Comparison of ENCODE assay signal across 8 cellular contexts in the genomic region with DNA sequence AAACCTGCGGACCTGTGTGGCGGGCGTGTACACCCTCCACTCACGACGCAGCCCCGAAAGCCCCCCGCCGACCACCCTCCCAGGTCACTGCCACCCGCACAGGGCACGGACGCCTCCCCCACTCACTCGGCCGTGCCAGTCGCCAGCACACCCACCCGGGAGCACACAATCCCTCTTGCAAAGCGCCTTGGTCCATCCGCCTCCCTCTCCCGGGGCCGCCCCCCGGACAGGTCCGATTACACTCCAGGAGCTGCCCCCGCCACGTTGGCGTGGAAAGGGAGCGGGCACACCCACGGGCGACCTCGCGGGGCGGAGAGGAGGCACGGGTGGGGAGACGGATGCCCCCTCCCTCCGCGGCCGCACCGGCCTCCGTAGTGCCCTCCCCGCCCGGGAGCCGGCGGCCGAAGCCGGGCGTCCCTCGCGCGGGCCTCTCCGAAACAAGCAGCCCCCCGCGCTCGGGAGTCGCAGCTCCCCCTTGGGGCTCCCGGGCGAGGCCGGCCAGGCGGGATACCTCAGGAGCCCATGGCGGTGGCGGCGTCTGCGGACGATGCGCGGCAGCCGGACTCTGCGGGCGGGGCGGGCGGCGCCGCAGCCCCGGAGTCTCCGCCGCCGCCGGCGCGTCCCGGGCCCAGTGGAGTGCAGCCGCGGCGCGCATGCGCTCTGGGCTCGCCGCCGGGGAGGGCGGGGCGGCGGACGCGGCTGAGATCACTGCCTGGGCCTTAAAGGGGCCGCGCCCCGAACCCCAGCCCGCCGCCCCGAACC. TPM values are rescaled to one million over a fixed set of nuclear protein-coding genes. Genes with fewer than 3 reads are reported as not detected.
DNase-seq lines count a peak whose midpoint lies in the region; ATAC-seq and TF ChIP-seq lines count a peak whose summit lies in the region.

TSS of gene TMEM184B (minus strand) at position 638 of the 762 bp plus-strand sequence. CDS start 25,049 bp downstream, outside the sequence.

- peak within 1 kb of the TSS; percentile 96 to 99 (median 96) for H3K27ac Mint-ChIP-seq in nephron

- no peaks in the 10 kb centered on the region for H3K36me3 Mint-ChIP-seq in nephron (ENCODE audit: low read depth)

- no peaks in the 10 kb centered on the region for H3K36me3 ChIP-seq in A673 (ENCODE audit: insufficient read depth, low read length, poor library complexity, severe bottlenecking)

- no peaks in the 10 kb centered on the region for H3K9me3 ChIP-seq in A673 (ENCODE audit: low read depth, low read length, poor library complexity, severe bottlenecking)

- H3K4me3 Mint-ChIP-seq in nephron = peak within 1 kb of the TSS; percentile 93 to 97 (median 93)

- CTCF ChIA-PET in A673 (lab: Charles Lee) = no interaction called here

- H3K4me1 ChIP-seq in A673 (ENCODE audit: insufficient read depth, low read length, poor library complexity, severe bottlenecking) = peaks cover 8% of the 10 kb centered on the region

- POLR2A ChIA-PET in A673 (lab: Charles Lee; ENCODE audit: low non-redundant PET) = interaction anchor here (0.5 kb wide), 1 partner anchor 14 kb away, joined by 6 read pairs; no protein-coding TSS in a partner anchor

- H3K9me3 Mint-ChIP-seq in nephron = no peaks in the 10 kb centered on the region

- peak; percentile 81 for DNase-seq in A673 (ENCODE audit: low spot score)
- DNase-seq in RPMI7951 (ENCODE audit: low read depth) = peak; percentile 66
- peak; percentile 75 for DNase-seq in activated T-helper 9 cell treated with anti-CD3 and anti-CD28 coated beads, Interleukin-2, amount 50 U/mL, for 16 hours (ENCODE audit: low read depth)
- peak; percentile 66 for DNase-seq in fibroblast of the aortic adventitia (ENCODE audit: low read depth)
- peak; percentile 70 for DNase-seq in stimulated activated naive CD4-positive, alpha-beta T cell treated with Interleukin-2 at 50 U/mL for 16 hours (lab: John Stamatoyannopoulos, UW)

- H3K4me3 ChIP-seq in A673 (ENCODE audit: low read depth, low read length, poor library complexity, severe bottlenecking) = peak within 1 kb of the TSS; percentile 96
- H3K4me3 ChIP-seq in fibroblast of the aortic adventitia (ENCODE audit: low read depth, low read length) = peak within 1 kb of the TSS; percentile 75

- BruUV-seq in A673 (replicated peaks; lab: Mats Ljungman, UMichigan) = no TSS peak

- no peaks in the 10 kb centered on the region for H3K27me3 ChIP-seq in A673 (replicated peaks; ENCODE audit: insufficient read depth, low read depth, low read length, poor library complexity)

- H3K4me1 Mint-ChIP-seq in nephron = peaks cover 60% of the 10 kb centered on the region

- intact Hi-C loops in A673 (cut with micrococcal nuclease; ENCODE audit: unreplicated experiment) = no loop called here

- ATAC-seq in GM18520 (IDR thresholded peaks at IDR 0.05; ENCODE audit: unreplicated experiment) (peak; percentile 72), HG03442 (IDR thresholded peaks at IDR 0.05; ENCODE audit: unreplicated experiment) (peak; percentile 71)

- no peak for TF ChIP-seq CTCF in A673 (conservative IDR thresholded peaks at IDR 0.05; ENCODE audit: low read depth, low read length)
- no peak for TF ChIP-seq CTCF in fibroblast of the aortic adventitia (IDR thresholded peaks at IDR 0.05; ENCODE audit: insufficient read depth, low read length)
- TF ChIP-seq CTCF in nephron (IDR thresholded peaks at IDR 0.05; ENCODE audit: unreplicated experiment in 3 of 3) = no peak

- H3K27ac ChIP-seq in A673 (ENCODE audit: low read depth, low read length, poor library complexity, severe bottlenecking) = peak within 1 kb of the TSS; percentile 90

- peaks cover 7% of the 10 kb centered on the region for H3K27me3 Mint-ChIP-seq in nephron (ENCODE audit: low read depth)

RNA-seq across cellular contexts. Expression of gene TMEM184B, which starts in this region (rescaled TPM):
- 45.6 and 50.9 TPM in 2 replicates for total RNA-seq in A673 (2021)
- 33.0 and 34.7 TPM in 2 replicates for total RNA-seq in RPMI7951 (2014; rRNA removed; shearing (Covaris generic))
- 20.2 and 46.0 TPM in 2 replicates for total RNA-seq in fibroblast of the aortic adventitia (ENCODE audit: low replicate concordance)

Comparison
In these comparisons a context has a peak if more than half of its experiments do, and no peak if none do; other contexts are left out.
1. Peak in every context shown above with its lines: DNase-seq, ATAC-seq, H3K4me3 ChIP-seq and H3K27ac ChIP-seq.